ENCODE assay signal across 8 cellular contexts in the genomic region with DNA sequence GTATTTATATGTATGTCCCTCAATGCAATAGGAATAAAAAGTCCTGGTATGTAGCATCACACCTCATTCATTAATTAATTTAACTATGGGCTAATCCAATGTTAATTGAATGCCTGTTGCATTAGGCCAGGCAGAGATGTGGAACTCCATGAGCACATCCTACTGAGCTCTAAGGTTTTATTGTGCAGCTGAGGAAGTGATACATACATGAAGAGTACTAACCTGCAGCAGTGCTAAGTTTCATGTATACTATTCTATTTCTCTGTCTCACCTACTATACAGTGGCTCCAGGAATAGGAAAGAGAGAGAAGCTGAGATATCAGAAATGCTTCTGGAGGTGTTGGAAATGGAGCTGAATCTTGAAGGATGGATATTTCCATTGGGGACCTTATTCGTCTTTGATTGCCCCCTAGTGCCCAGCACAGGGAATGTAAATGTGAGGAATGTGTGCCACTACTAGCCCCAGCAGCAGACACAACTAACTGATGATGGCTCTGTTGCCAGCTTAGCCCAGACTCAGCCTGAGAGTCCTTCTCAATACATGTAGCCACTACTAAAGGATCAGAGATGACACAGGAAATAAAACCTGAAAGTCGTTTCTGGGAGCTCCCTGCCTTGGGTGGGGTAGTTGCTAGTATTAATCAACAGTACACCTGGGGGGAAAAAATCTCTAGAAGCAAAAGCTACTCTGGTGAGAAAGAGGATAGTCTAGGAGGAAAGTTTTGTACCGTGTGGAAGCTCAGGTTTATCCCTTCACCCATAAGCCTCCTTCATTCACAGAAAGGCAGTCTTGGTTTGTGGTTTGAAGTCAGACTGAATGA.
A peak's percentile ranks its signal among the peaks of the same experiment; 100 is the strongest.
DNase-seq lines count a peak whose midpoint lies in the region; ATAC-seq and TF ChIP-seq lines count a peak whose summit lies in the region.

No MANE protein-coding gene starts in this region.

- H3K27ac ChIP-seq in colonic mucosa (no peak overlapping the region), suprapubic skin (no peak overlapping the region)

- H3K27me3 ChIP-seq in NT2/D1 (ENCODE audit: insufficient read depth, insufficient read length) (no peaks in the 10 kb centered on the region), colonic mucosa (no peaks in the 10 kb centered on the region), suprapubic skin (peaks cover 3% of the 10 kb centered on the region)

- peak; percentile 20 to 21 for DNase-seq in AML-193 (lab: John Stamatoyannopoulos, UW)
- peak; percentile 77 for DNase-seq in NT2/D1 (ENCODE audit: low read depth, low spot score)
- peak; percentile 41 for DNase-seq in colonic mucosa
- peak; percentile 13 for DNase-seq in mucosa of gallbladder (ENCODE audit: low spot score)
- DNase-seq in stimulated activated CD4-positive, alpha-beta T cell treated with anti-CD3 and anti-CD28 coated beads, Interleukin-4, amount 100 ng/mL, for 24 hours: no peak
- no peak for DNase-seq in suprapubic skin (ENCODE audit: low spot score in 2 of 2)

- intact Hi-C loops in colonic mucosa (cut with DNase I): no loop called here

- 21% methylated on average over 3 of the region's 3 CpGs for WGBS in suprapubic skin

- no peak for TF ChIP-seq EP300 in suprapubic skin (IDR thresholded peaks at IDR 0.05)

- H3K4me1 ChIP-seq in NT2/D1 (ENCODE audit: insufficient read depth, insufficient read length) (no peaks in the 10 kb centered on the region), colonic mucosa (no peaks in the 10 kb centered on the region), suprapubic skin (no peaks in the 10 kb centered on the region)

- no peak overlapping the region for H3K4me3 ChIP-seq in NT2/D1 (ENCODE audit: insufficient read length, low read depth)
- no peak overlapping the region for H3K4me3 ChIP-seq in colonic mucosa
- no peak overlapping the region for H3K4me3 ChIP-seq in suprapubic skin

- H3K9me3 ChIP-seq in NT2/D1 (ENCODE audit: insufficient read depth, low read length) (no peaks in the 10 kb centered on the region), colonic mucosa (no peaks in the 10 kb centered on the region), suprapubic skin (no peaks in the 10 kb centered on the region)

- no peak for TF ChIP-seq POLR2A in suprapubic skin (IDR thresholded peaks at IDR 0.05)

- peak; percentile 65 for ATAC-seq in HG03135 (IDR thresholded peaks at IDR 0.05; ENCODE audit: unreplicated experiment)

- no peaks in the 10 kb centered on the region for H3K36me3 ChIP-seq in NT2/D1 (ENCODE audit: insufficient read depth, insufficient read length, low read length)
- no peaks in the 10 kb centered on the region for H3K36me3 ChIP-seq in colonic mucosa
- no peaks in the 10 kb centered on the region for H3K36me3 ChIP-seq in suprapubic skin

- H3K9ac ChIP-seq in NT2/D1 (ENCODE audit: insufficient read length, low read depth): no peak overlapping the region
- no peak overlapping the region for H3K9ac ChIP-seq in colonic mucosa (ENCODE audit: low read depth in 2 of 2, low read length in 2 of 2)

- TF ChIP-seq CTCF in GM12874 (IDR thresholded peaks at IDR 0.05; ENCODE audit: insufficient read depth, low read depth, low read length) (peak; percentile 70), colonic mucosa (IDR thresholded peaks at IDR 0.05) (no peak), suprapubic skin (IDR thresholded peaks at IDR 0.05) (peak in 1 of 2 donors; percentile 26)

Comparison
In these comparisons a context has a peak if more than half of its experiments do, and no peak if none do; other contexts are left out.
1. DNase-seq: peak in AML-193 (2 of 2), NT2/D1 (single experiment), colonic mucosa (single experiment) and mucosa of gallbladder (single experiment); none in stimulated activated CD4-positive, alpha-beta T cell treated with anti-CD3 and anti-CD28 coated beads, Interleukin-4, amount 100 ng/mL, for 24 hours (single experiment) and suprapubic skin (0 of 2).